ENCODE assay signal across 1 cellular context in the genomic region with DNA sequence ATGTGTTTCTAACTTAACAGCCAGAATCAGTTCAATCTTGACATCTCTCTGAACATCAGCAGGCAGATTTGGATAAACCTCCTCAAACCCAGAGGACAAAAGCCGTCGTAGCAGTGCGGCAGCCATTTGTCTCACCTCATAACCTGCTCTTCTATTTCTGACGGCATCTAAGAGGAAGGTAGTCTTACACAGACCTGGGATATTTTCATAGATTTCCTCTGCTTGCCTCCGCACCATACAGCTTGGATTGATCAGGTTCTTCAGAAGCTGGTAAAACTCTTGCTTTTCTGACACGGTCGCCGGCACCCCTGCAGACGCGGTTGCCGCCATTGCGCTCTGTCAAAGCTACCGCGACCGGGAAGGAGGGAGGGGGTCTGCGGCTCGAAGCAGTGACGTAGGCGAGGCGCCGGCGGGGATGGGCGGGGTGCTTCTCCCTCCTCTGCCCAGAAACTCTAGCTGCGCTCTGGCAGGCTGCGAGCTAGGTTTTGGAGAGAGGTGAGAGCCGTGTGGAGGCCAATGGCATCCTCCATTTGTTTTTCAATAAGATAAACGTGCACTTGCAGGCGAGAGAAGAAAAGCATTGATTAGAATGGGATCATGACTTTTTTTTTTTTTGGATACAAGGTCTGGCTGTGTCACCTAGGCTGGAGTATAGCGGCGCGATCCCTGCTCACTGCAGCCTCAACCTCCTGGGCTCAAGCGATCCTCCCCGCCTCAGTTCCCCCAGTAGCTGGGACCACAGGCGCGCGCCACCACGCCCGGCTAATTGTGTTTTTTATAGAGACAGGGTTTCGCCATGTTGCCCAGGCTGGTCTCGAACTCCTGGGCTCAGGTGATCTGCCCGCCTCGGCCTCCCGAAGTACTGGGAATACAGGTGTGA.
A peak's percentile ranks its signal among the peaks of the same experiment; 100 is the strongest.
TF ChIP-seq lines count a peak whose summit lies in the region.

A gene (minus strand): TSS at position 347 of the 880 bp plus-strand sequence. CDS start 17 bp downstream, at position 330.

TF ChIP-seq in K562, 482 proteins besides CTCF, POLR2A, EP300 and RAD21 (continued from another document):
- TF ChIP-seq, protein P1, sequence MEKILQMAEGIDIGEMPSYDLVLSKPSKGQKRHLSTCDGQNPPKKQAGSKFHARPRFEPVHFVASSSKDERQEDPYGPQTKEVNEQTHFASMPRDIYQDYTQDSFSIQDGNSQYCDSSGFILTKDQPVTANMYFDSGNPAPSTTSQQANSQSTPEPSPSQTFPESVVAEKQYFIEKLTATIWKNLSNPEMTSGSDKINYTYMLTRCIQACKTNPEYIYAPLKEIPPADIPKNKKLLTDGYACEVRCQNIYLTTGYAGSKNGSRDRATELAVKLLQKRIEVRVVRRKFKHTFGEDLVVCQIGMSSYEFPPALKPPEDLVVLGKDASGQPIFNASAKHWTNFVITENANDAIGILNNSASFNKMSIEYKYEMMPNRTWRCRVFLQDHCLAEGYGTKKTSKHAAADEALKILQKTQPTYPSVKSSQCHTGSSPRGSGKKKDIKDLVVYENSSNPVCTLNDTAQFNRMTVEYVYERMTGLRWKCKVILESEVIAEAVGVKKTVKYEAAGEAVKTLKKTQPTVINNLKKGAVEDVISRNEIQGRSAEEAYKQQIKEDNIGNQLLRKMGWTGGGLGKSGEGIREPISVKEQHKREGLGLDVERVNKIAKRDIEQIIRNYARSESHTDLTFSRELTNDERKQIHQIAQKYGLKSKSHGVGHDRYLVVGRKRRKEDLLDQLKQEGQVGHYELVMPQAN (IDR thresholded peaks at IDR 0.05; ENCODE audit: borderline replicate concordance) = peak; percentile 56; the same call in 1 of the 2 replicates
- TF ChIP-seq HNRNPL (IDR thresholded peaks at IDR 0.05; ENCODE audit: low read depth, low read length) (no peak), TAF7 (tag; IDR thresholded peaks at IDR 0.05) (peak; percentile 65; the same call in 1 of the 2 replicates), HIVEP1 (CRISPR knock-in tag; IDR thresholded peaks at IDR 0.05) (no peak), CEBPG (CRISPR knock-in tag; IDR thresholded peaks at IDR 0.05) (no peak), CEBPG (tag; conservative IDR thresholded peaks at IDR 0.05 in 1 of 2, IDR thresholded peaks at IDR 0.05 in 1 of 2) (no peak), MTA3 (IDR thresholded peaks at IDR 0.05; ENCODE audit: borderline replicate concordance) (0 out of 2 replicates have a peak, but pooled peaks have one; percentile 35), MAZ (CRISPR knock-in tag; conservative IDR thresholded peaks at IDR 0.05 in 1 of 2, IDR thresholded peaks at IDR 0.05 in 1 of 2) (peak; percentile 100), ZNF584 (CRISPR knock-in tag; IDR thresholded peaks at IDR 0.05; ENCODE audit: low read depth) (no peak), ZNF644 (tag; IDR thresholded peaks at IDR 0.05; ENCODE audit: low read depth) (no peak), POLR3G (IDR thresholded peaks at IDR 0.05; ENCODE audit: extremely low read depth, insufficient read length, insufficient replicate concordance) (no peak), PRMT5 (CRISPR knock-in tag; IDR thresholded peaks at IDR 0.05) (no peak), FOS (IDR thresholded peaks at IDR 0.05; ENCODE audit: extremely low read depth, insufficient read length) (no peak), ZNF212 (CRISPR knock-in tag; IDR thresholded peaks at IDR 0.05) (no peak)
- TF ChIP-seq, protein P2, sequence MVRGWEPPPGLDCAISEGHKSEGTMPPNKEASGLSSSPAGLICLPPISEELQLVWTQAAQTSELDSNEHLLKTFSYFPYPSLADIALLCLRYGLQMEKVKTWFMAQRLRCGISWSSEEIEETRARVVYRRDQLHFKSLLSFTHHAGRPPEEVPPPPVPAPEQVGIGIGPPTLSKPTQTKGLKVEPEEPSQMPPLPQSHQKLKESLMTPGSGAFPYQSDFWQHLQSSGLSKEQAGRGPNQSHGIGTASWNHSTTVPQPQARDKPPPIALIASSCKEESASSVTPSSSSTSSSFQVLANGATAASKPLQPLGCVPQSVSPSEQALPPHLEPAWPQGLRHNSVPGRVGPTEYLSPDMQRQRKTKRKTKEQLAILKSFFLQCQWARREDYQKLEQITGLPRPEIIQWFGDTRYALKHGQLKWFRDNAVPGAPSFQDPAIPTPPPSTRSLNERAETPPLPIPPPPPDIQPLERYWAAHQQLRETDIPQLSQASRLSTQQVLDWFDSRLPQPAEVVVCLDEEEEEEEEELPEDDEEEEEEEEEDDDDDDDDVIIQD (CRISPR knock-in tag; IDR thresholded peaks at IDR 0.05) = no peak
- TF ChIP-seq, protein P3, sequence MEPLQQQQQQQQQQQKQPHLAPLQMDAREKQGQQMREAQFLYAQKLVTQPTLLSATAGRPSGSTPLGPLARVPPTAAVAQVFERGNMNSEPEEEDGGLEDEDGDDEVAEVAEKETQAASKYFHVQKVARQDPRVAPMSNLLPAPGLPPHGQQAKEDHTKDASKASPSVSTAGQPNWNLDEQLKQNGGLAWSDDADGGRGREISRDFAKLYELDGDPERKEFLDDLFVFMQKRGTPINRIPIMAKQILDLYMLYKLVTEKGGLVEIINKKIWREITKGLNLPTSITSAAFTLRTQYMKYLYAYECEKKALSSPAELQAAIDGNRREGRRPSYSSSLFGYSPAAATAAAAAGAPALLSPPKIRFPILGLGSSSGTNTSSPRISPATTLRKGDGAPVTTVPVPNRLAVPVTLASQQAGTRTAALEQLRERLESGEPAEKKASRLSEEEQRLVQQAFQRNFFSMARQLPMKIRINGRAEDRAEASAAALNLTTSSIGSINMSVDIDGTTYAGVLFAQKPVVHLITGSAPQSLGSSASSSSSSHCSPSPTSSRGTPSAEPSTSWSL (CRISPR knock-in tag; IDR thresholded peaks at IDR 0.05; ENCODE audit: borderline replicate concordance) = no peak
